In genomic region chr2:31337860-31338259, GRCh38 we compare ENCODE assay signal across 16 cellular contexts.
DNase-seq lines count a peak whose midpoint lies in the region; ATAC-seq and TF ChIP-seq lines count a peak whose summit lies in the region.
"Had no signal": no experiment of that assay in that cellular context is flagged by ENCODE, and none has a peak within 500 bp of the region (broad histone marks: within the 10 kb centered on the region; RNA-seq: fewer than 3 reads in every experiment).

No MANE protein-coding gene starts in this region.

- peak overlapping the region; percentile 39 for H4K8ac ChIP-seq in mesenchymal stem cell (ENCODE audit: low read length)

- no peak for ATAC-seq in HG02759 (IDR thresholded peaks at IDR 0.05; ENCODE audit: unreplicated experiment)
- ATAC-seq: left colon; naive thymus-derived CD4-positive, alpha-beta T cell had no signal

- H3K23ac ChIP-seq in mesenchymal stem cell (ENCODE audit: low read length in 2 of 2): no peak overlapping the region

- H3K9me3 ChIP-seq in mesenchymal stem cell (ENCODE audit: control insufficient read depth, low read length): no peaks in the 10 kb centered on the region
- H3K9me3 ChIP-seq: right atrium auricular region had no signal

- H2BK120ac ChIP-seq in mesenchymal stem cell (ENCODE audit: low read depth, low read length): no peak overlapping the region

- intact Hi-C loops in lower leg skin (cut with DNase I; ENCODE audit: low total_unique reads): loop anchor here (5.0 kb wide), 1 partner anchor 626 kb away; no protein-coding TSS in a partner anchor

- no peak overlapping the region for H2AFZ ChIP-seq in mesenchymal stem cell (ENCODE audit: low read depth, low read length)

- no peak overlapping the region for H3K14ac ChIP-seq in mesenchymal stem cell (ENCODE audit: low read length in 2 of 2)

- H3K4me2 ChIP-seq in mesenchymal stem cell (ENCODE audit: low read length, poor library complexity, severe bottlenecking): no peak overlapping the region
- H3K4me2 ChIP-seq: KMS-11 had no signal

- peak overlapping the region; percentile 6 for H3K9ac ChIP-seq in mesenchymal stem cell (ENCODE audit: low read length)
- H3K9ac ChIP-seq: KMS-11 had no signal

- 48% methylated on average over 6 of the region's 6 CpGs for WGBS in mesenchymal stem cell
- whole genome bisulfite sequencing in lower leg skin, 2 donors: 75 to 78% methylated on average over 6 of the region's 6 CpGs

- TF ChIP-seq POLR2A in lower leg skin (IDR thresholded peaks at IDR 0.05): no peak

- H2BK12ac ChIP-seq in mesenchymal stem cell (ENCODE audit: low read length in 2 of 2): no peak overlapping the region

- H3K18ac ChIP-seq in mesenchymal stem cell (ENCODE audit: low read depth in 1 of 2, low read length in 2 of 2): no peak overlapping the region

- H3K27me3 ChIP-seq in mesenchymal stem cell (ENCODE audit: control insufficient read depth in 1 of 2, insufficient read depth in 1 of 2, low read length in 2 of 2): no peaks in the 10 kb centered on the region
- H3K27me3 ChIP-seq: right atrium auricular region had no signal

- H3K36me3 ChIP-seq in mesenchymal stem cell (ENCODE audit: control insufficient read depth in 1 of 2, insufficient read depth in 2 of 2, low read depth in 1 of 2, low read length in 2 of 2): peaks cover 0 to 4% of the 10 kb centered on the region in 2 experiments
- H3K36me3 ChIP-seq: right atrium auricular region had no signal

- peak overlapping the region; percentile 43 for H4K91ac ChIP-seq in mesenchymal stem cell (ENCODE audit: low read length)

- H3K4ac ChIP-seq in mesenchymal stem cell (ENCODE audit: low read depth in 1 of 2, low read length in 2 of 2): no peak overlapping the region

- H2BK15ac ChIP-seq in mesenchymal stem cell (ENCODE audit: low read depth, poor library complexity, severe bottlenecking): no peak overlapping the region

- H3K4me3 ChIP-seq in cardiac fibroblast (replicated peaks in 1 of 2; ENCODE audit: low read depth in 2 of 2, low read length in 2 of 2) (no peak overlapping the region), mesenchymal stem cell (ENCODE audit: insufficient read depth in 1 of 2, low read depth in 1 of 2, low read length in 2 of 2) (peak overlapping the region in 1 of 2 experiments; percentile 23), lower leg skin (ENCODE audit: low read depth, poor library complexity, severe bottlenecking) (no peak overlapping the region)
- H3K4me3 ChIP-seq: right atrium auricular region had no signal

- no peak for TF ChIP-seq CTCF in cardiac fibroblast (IDR thresholded peaks at IDR 0.05; ENCODE audit: low read depth, low read length)
- TF ChIP-seq CTCF in lower leg skin (IDR thresholded peaks at IDR 0.05): no peak

- peak overlapping the region; percentile 37 for H2AK5ac ChIP-seq in mesenchymal stem cell (ENCODE audit: low read length, severe bottlenecking)

- H3K27ac ChIP-seq in mesenchymal stem cell (ENCODE audit: low read length, poor library complexity, severe bottlenecking): peak overlapping the region; percentile 53
- H3K27ac ChIP-seq: KMS-11, right atrium auricular region had no signal

- H2BK5ac ChIP-seq in mesenchymal stem cell (ENCODE audit: low read depth, low read length, poor library complexity, severe bottlenecking): no peak overlapping the region

- peaks cover 12% of the 10 kb centered on the region for H3K4me1 ChIP-seq in mesenchymal stem cell (ENCODE audit: control insufficient read depth, insufficient read depth, low read depth, low read length)

- H3K79me1 ChIP-seq in mesenchymal stem cell (replicated peaks; ENCODE audit: low read length, poor library complexity, severe bottlenecking): no peaks in the 10 kb centered on the region

- DNase-seq in Daoy (ENCODE audit: low read depth) (peak; percentile 82), NCI-H226 (peak; percentile 84), cardiac fibroblast (ENCODE audit: low read depth in 2 of 2) (peak; percentile 43 to 93), mesenchymal stem cell (peak; percentile 53), SHP77 treated with DMSO at 0.1 percent for 48 hours (lab: John Stamatoyannopoulos, UW) (no peak), lower leg skin (ENCODE audit: low spot score in 2 of 2) (no peak), NCI-H510A (lab: John Stamatoyannopoulos, UW) (no peak)
- DNase-seq: activated CD4-positive, CD25-positive, alpha-beta regulatory T cell; GDM1; left colon; naive thymus-derived CD4-positive, alpha-beta T cell; NCI-H187 treated with DMSO at 0.1 percent for 48 hours; stimulated activated naive CD4-positive, alpha-beta T cell treated with Interleukin-2 at 50 U/mL for 16 hours had no signal

Comparison
In these comparisons a context has a peak if more than half of its experiments do, and no peak if none do; other contexts are left out.
1. DNase-seq: peak in Daoy (single experiment), NCI-H226 (single experiment), cardiac fibroblast (2 of 2) and mesenchymal stem cell (single experiment); none in SHP77 treated with DMSO at 0.1 percent for 48 hours (single experiment), lower leg skin (0 of 2) and NCI-H510A (single experiment).